Comparison of ENCODE assay signal across 12 cellular contexts in the genomic region with DNA sequence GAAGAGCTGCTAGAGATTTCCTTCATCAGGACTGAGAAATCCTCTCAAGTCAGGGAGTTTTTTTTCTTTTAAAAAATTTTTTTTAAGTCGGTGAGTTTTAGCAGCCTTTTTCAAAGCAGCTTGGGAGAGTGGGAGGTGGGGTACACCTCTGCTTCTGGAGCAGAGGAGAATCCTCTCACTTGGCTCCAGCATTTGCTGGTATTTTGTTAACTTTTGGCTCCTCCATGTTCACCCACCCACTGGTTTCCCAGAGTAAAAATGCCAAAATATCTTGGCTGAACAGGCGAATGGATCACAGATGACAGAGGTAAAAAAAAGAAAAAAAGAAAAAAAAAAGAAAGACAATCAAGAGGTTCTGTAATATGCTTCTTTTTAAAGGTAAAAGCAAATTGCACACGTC.
DNase-seq lines count a peak whose midpoint lies in the region; ATAC-seq, FAIRE-seq and TF ChIP-seq lines count a peak whose summit lies in the region.
"Had no signal": no experiment of that assay in that cellular context is flagged by ENCODE, and none has a peak within 500 bp of the region (broad histone marks: within the 10 kb centered on the region; RNA-seq: fewer than 3 reads in every experiment).

No MANE protein-coding gene starts in this region.

- H3K4me3 Mint-ChIP-seq in stimulated activated naive CD8-positive, alpha-beta T cell treated with anti-CD3 and anti-CD28 coated beads, Interleukin-15, Interleukin-2, amounts not matched to agents 100 ng/mL and 50 ng/mL, for 24 hours, result peak overlapping the region; percentile 21
- H3K4me3 Mint-ChIP-seq: CD4-positive, alpha-beta T cell had no signal

- no peak overlapping the region for H2BK120ac ChIP-seq in neuronal stem cell (ENCODE audit: low read depth, low read length)

- CTCF ChIA-PET in HEK293T (lab: Yijun Ruan, JAX), result no interaction called here

- H2AK5ac ChIP-seq in neuronal stem cell (ENCODE audit: low read depth, low read length), result no peak overlapping the region

- H3K79me1 ChIP-seq in neuronal stem cell (ENCODE audit: low read depth, low read length), result peaks cover 2% of the 10 kb centered on the region

- peak overlapping the region; percentile 32 for H3K18ac ChIP-seq in neuronal stem cell (ENCODE audit: low read length)

- peaks cover 30% of the 10 kb centered on the region for H3K4me1 Mint-ChIP-seq in stimulated activated naive CD8-positive, alpha-beta T cell treated with anti-CD3 and anti-CD28 coated beads, Interleukin-15, Interleukin-2, amounts not matched to agents 100 ng/mL and 50 ng/mL, for 24 hours (ENCODE audit: low read depth)

- no peaks in the 10 kb centered on the region for H3K36me3 ChIP-seq in esophagus muscularis mucosa
- no peaks in the 10 kb centered on the region for H3K36me3 ChIP-seq in neuronal stem cell (replicated peaks in 1 of 2; ENCODE audit: control insufficient read depth in 2 of 2, insufficient read depth in 2 of 2, low read length in 2 of 2)

- peak overlapping the region in 3 of 4 donors; percentile 33 to 39 (median 37) for H3K4me3 ChIP-seq in esophagus muscularis mucosa
- H3K4me3 ChIP-seq in neuronal stem cell (ENCODE audit: low read length in 2 of 2), result no peak overlapping the region

- H3K9me3 Mint-ChIP-seq in stimulated activated naive CD8-positive, alpha-beta T cell treated with anti-CD3 and anti-CD28 coated beads, Interleukin-15, Interleukin-2, amounts not matched to agents 100 ng/mL and 50 ng/mL, for 24 hours, result no peaks in the 10 kb centered on the region
- H3K9me3 Mint-ChIP-seq: CD4-positive, alpha-beta T cell had no signal

- DNase-seq in stimulated activated naive CD8-positive, alpha-beta T cell treated with anti-CD3 and anti-CD28 coated beads, Interleukin-15, Interleukin-2, amounts not matched to agents 100 U/mL and 50 U/mL, for 24 hours, result no peak
- DNase-seq in esophagus muscularis mucosa (ENCODE audit: extremely low spot score) (no peak), neuronal stem cell (ENCODE audit: low spot score) (no peak), frontal cortex (ENCODE audit: low spot score in 2 of 2) (no peak), HEK293T (ENCODE audit: extremely low spot score) (no peak), NCI-H748 (lab: John Stamatoyannopoulos, UW; ENCODE audit: unreplicated experiment) (no peak)
- DNase-seq: activated CD4-positive, CD25-positive, alpha-beta regulatory T cell treated with anti-CD3 and anti-CD28 coated beads, Interleukin-2, amount 50 U/mL, for 72 hours; aorta; CD4-positive, alpha-beta T cell; occipital lobe had no signal

- TF ChIP-seq EP300 in esophagus muscularis mucosa (IDR thresholded peaks at IDR 0.05), result no peak

- H3K9ac ChIP-seq in neuronal stem cell (ENCODE audit: low read depth, low read length, poor library complexity), result no peak overlapping the region

- H3K9me3 ChIP-seq in esophagus muscularis mucosa, result no peaks in the 10 kb centered on the region
- H3K9me3 ChIP-seq in neuronal stem cell (replicated peaks in 1 of 2; ENCODE audit: control insufficient read depth in 2 of 2, insufficient read depth in 1 of 2, low read depth in 1 of 2, low read length in 2 of 2), result no peaks in the 10 kb centered on the region

- H2BK12ac ChIP-seq in neuronal stem cell (ENCODE audit: low read length), result no peak overlapping the region

- H3K27ac ChIP-seq in esophagus muscularis mucosa (replicated peaks in 1 of 4) (peak overlapping the region; percentile 63 to 76 (median 72)), neuronal stem cell (replicated peaks; ENCODE audit: low read length) (peak overlapping the region; percentile 45)

- no peak for FAIRE-seq in frontal cortex (lab: Jason Lieb, UNC)

- ATAC-seq in stimulated activated naive CD8-positive, alpha-beta T cell treated with anti-CD3 and anti-CD28 coated beads, Interleukin-15, Interleukin-2, amounts not matched to agents 100 U/mL and 50 U/mL, for 24 hours, result no peak
- no peak for ATAC-seq in GM21423 (IDR thresholded peaks at IDR 0.05; ENCODE audit: unreplicated experiment)

- no peaks in the 10 kb centered on the region for H3K36me3 Mint-ChIP-seq in stimulated activated naive CD8-positive, alpha-beta T cell treated with anti-CD3 and anti-CD28 coated beads, Interleukin-15, Interleukin-2, amounts not matched to agents 100 ng/mL and 50 ng/mL, for 24 hours (ENCODE audit: low read depth)

- H3K4me1 ChIP-seq in esophagus muscularis mucosa (peaks cover 34 to 64% (median 56%) of the 10 kb centered on the region in 4 donors), neuronal stem cell (ENCODE audit: control insufficient read depth in 2 of 2, insufficient read depth in 1 of 2, low read depth in 1 of 2, low read length in 2 of 2) (peaks cover 20 to 21% of the 10 kb centered on the region in 2 donors)

- no peak for TF ChIP-seq CTCF in esophagus muscularis mucosa (IDR thresholded peaks at IDR 0.05)

- no peak for TF ChIP-seq POLR2A in esophagus muscularis mucosa (IDR thresholded peaks at IDR 0.05; ENCODE audit: low read depth)

- H3K23ac ChIP-seq in neuronal stem cell (ENCODE audit: low read depth, low read length, poor library complexity), result no peak overlapping the region

- peak overlapping the region; percentile 61 for H2AFZ ChIP-seq in neuronal stem cell (ENCODE audit: low read length)

- H3K27me3 ChIP-seq in esophagus muscularis mucosa, result no peaks in the 10 kb centered on the region
- H3K27me3 ChIP-seq in neuronal stem cell (ENCODE audit: control insufficient read depth in 3 of 3, insufficient read depth in 3 of 3, low read depth in 1 of 3, low read length in 3 of 3), result no peaks in the 10 kb centered on the region

- POLR2A ChIA-PET in HEK293T (lab: Yijun Ruan, JAX), result no interaction called here

- no peak overlapping the region for H2BK5ac ChIP-seq in neuronal stem cell (ENCODE audit: low read length)

- no peak overlapping the region for H3K4me2 ChIP-seq in neuronal stem cell (ENCODE audit: insufficient read depth, low read length, poor library complexity, severe bottlenecking)

- H3K27ac Mint-ChIP-seq in stimulated activated naive CD8-positive, alpha-beta T cell treated with anti-CD3 and anti-CD28 coated beads, Interleukin-15, Interleukin-2, amounts not matched to agents 100 ng/mL and 50 ng/mL, for 24 hours, result no peak overlapping the region

- H3K14ac ChIP-seq in neuronal stem cell (ENCODE audit: low read length), result no peak overlapping the region

- H2BK15ac ChIP-seq in neuronal stem cell (ENCODE audit: low read length), result no peak overlapping the region

- H3K4ac ChIP-seq in neuronal stem cell (ENCODE audit: low read length), result no peak overlapping the region

- no peak overlapping the region for H4K8ac ChIP-seq in neuronal stem cell (ENCODE audit: low read depth, low read length)

- intact Hi-C loops in esophagus muscularis mucosa (cut with DNase I), result no loop called here

- H4K91ac ChIP-seq in neuronal stem cell (ENCODE audit: low read depth, low read length, poor library complexity), result no peak overlapping the region

- 17% methylated on average over 3 of the region's 3 CpGs for WGBS in esophagus muscularis mucosa
- WGBS in neuronal stem cell (ENCODE audit: extremely low coverage in 2 of 2, insufficient read length in 2 of 2, insufficient replicate concordance in 1 of 2), 2 donors, result no CpG with 5 or more reads among the region's 3 CpGs

- peaks cover 7% of the 10 kb centered on the region for H3K27me3 Mint-ChIP-seq in stimulated activated naive CD8-positive, alpha-beta T cell treated with anti-CD3 and anti-CD28 coated beads, Interleukin-15, Interleukin-2, amounts not matched to agents 100 ng/mL and 50 ng/mL, for 24 hours
- H3K27me3 Mint-ChIP-seq: CD4-positive, alpha-beta T cell had no signal

TF ChIP-seq in HEK293T, 16 proteins besides CTCF, POLR2A, EP300 and RAD21:
- TF ChIP-seq BHLHE40 (IDR thresholded peaks at IDR 0.05; ENCODE audit: borderline replicate concordance), result no peak
- TF ChIP-seq FOXA1 (IDR thresholded peaks at IDR 0.05), result no peak
- TF ChIP-seq HDGF (IDR thresholded peaks at IDR 0.05; ENCODE audit: borderline replicate concordance), result no peak
- TF ChIP-seq FOXM1 (IDR thresholded peaks at IDR 0.05; ENCODE audit: borderline replicate concordance), result no peak
- no peak for TF ChIP-seq ZNF384 (IDR thresholded peaks at IDR 0.05)
- TF ChIP-seq L3MBTL2 (conservative IDR thresholded peaks at IDR 0.05), result no peak
TF ChIP-seq in HEK293T: peak in this region for 0.

Comparison
In these comparisons a context has a peak if more than half of its experiments do, and no peak if none do; other contexts are left out.
1. H3K4me3 ChIP-seq: peak in esophagus muscularis mucosa (3 of 4); none in neuronal stem cell (0 of 2).